Comparison of ENCODE assay signal across 9 cellular contexts in the genomic region with DNA sequence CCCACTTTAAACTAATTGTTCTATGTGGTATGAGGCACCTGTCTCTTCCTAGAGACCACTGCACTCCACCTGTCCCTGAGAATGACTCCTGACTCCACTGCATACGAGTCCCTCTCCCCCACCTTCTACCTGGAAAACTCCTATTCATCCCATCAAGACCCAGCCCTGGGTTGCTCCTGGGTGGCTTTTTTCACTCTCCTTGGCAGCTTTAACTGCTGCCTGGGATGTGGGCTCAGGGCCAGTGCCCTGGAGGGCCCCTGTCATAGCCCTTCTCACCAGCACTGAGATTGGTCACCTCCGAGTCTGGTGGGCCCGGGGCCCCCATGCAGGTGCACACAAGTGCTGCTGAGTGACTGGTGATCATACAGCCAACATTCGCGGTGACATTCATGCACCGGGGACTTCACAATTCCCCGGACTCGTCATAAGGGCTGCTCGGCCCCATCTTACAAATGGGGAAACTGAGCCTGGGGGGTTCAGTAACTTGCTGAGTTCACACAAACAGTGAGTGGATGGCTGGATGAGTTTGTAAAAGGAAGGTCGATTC. TPM values are rescaled to one million over a fixed set of nuclear protein-coding genes. Genes with fewer than 3 reads are reported as not detected.
DNase-seq lines count a peak whose midpoint lies in the region; ATAC-seq, FAIRE-seq and TF ChIP-seq lines count a peak whose summit lies in the region.
"Had no signal": no experiment of that assay in that cellular context is flagged by ENCODE, and none has a peak within 500 bp of the region (broad histone marks: within the 10 kb centered on the region; RNA-seq: fewer than 3 reads in every experiment).

No MANE protein-coding gene starts in this region.

- H3K18ac ChIP-seq in mesenchymal stem cell (ENCODE audit: low read depth in 1 of 2, low read length in 2 of 2) = peak overlapping the region; percentile 52 to 95

- H4K91ac ChIP-seq in mesenchymal stem cell (ENCODE audit: low read length) = no peak overlapping the region

- ATAC-seq in Right ventricle myocardium inferior = no peak
- no peak for ATAC-seq in HG03565 (IDR thresholded peaks at IDR 0.05; ENCODE audit: unreplicated experiment)
- ATAC-seq in GM19324 (IDR thresholded peaks at IDR 0.05; ENCODE audit: low FRiP score, unreplicated experiment) = no peak

- H3K4me2 ChIP-seq in astrocyte (ENCODE audit: low read length) (peak overlapping the region; percentile 80), mesenchymal stem cell (ENCODE audit: low read length, poor library complexity, severe bottlenecking) (no peak overlapping the region)

- H2AK5ac ChIP-seq in mesenchymal stem cell (ENCODE audit: low read length, severe bottlenecking) = no peak overlapping the region

- H3K9me3 ChIP-seq in left ventricle myocardium inferior (replicated peaks) (no peaks in the 10 kb centered on the region), astrocyte (ENCODE audit: insufficient read depth, low read depth, low read length) (no peaks in the 10 kb centered on the region), mesenchymal stem cell (ENCODE audit: control insufficient read depth, low read length) (peaks cover 8% of the 10 kb centered on the region)
- H3K9me3 ChIP-seq: upper lobe of left lung had no signal

- H2BK120ac ChIP-seq in mesenchymal stem cell (ENCODE audit: low read depth, low read length) = peak overlapping the region; percentile 11

- H3K27me3 ChIP-seq in left ventricle myocardium inferior (ENCODE audit: low read depth) = peaks cover 22% of the 10 kb centered on the region
- H3K27me3 ChIP-seq in astrocyte (ENCODE audit: insufficient read depth, low read length) = peaks cover 4% of the 10 kb centered on the region
- H3K27me3 ChIP-seq in mesenchymal stem cell (ENCODE audit: control insufficient read depth in 1 of 2, insufficient read depth in 1 of 2, low read length in 2 of 2) = peaks cover 20 to 44% of the 10 kb centered on the region in 2 experiments
- H3K27me3 ChIP-seq: upper lobe of left lung had no signal

- no peaks in the 10 kb centered on the region for H3K79me1 ChIP-seq in mesenchymal stem cell (replicated peaks; ENCODE audit: low read length, poor library complexity, severe bottlenecking)

- H3K36me3 Mint-ChIP-seq in astrocyte (ENCODE audit: low read depth, unreplicated experiment) = peaks cover 4% of the 10 kb centered on the region
- H3K36me3 Mint-ChIP-seq in type B pancreatic cell = peaks cover 3% of the 10 kb centered on the region

- H3K23ac ChIP-seq in mesenchymal stem cell (ENCODE audit: low read length in 2 of 2) = no peak overlapping the region

- peaks cover 37% of the 10 kb centered on the region for H3K27me3 Mint-ChIP-seq in astrocyte (ENCODE audit: low read depth, unreplicated experiment)
- H3K27me3 Mint-ChIP-seq in type B pancreatic cell = peaks cover 23% of the 10 kb centered on the region

- H3K4me1 ChIP-seq in left ventricle myocardium inferior (peaks cover 21% of the 10 kb centered on the region), astrocyte (ENCODE audit: insufficient read depth, low read length) (peaks cover 6% of the 10 kb centered on the region), mesenchymal stem cell (ENCODE audit: control insufficient read depth, insufficient read depth, low read depth, low read length) (peaks cover 12% of the 10 kb centered on the region)

- TF ChIP-seq CTCF in left ventricle myocardium inferior (IDR thresholded peaks at IDR 0.05; ENCODE audit: borderline replicate concordance) (no peak), astrocyte (IDR thresholded peaks at IDR 0.05; ENCODE audit: insufficient read depth, low read depth, low read length) (no peak), type B pancreatic cell (conservative IDR thresholded peaks at IDR 0.05) (no peak)

- H2AFZ ChIP-seq in astrocyte (ENCODE audit: low read depth, low read length) = no peak overlapping the region
- no peak overlapping the region for H2AFZ ChIP-seq in mesenchymal stem cell (ENCODE audit: low read depth, low read length)

- peak overlapping the region in 1 of 2 experiments; percentile 41 for H3K4ac ChIP-seq in mesenchymal stem cell (ENCODE audit: low read depth in 1 of 2, low read length in 2 of 2)

- H3K4me1 Mint-ChIP-seq in astrocyte (ENCODE audit: low read depth, unreplicated experiment) (no peaks in the 10 kb centered on the region), type B pancreatic cell (ENCODE audit: unreplicated experiment) (peaks cover 4% of the 10 kb centered on the region)

- H3K27ac ChIP-seq in left ventricle myocardium inferior (replicated peaks) = peak overlapping the region; percentile 73
- no peak overlapping the region for H3K27ac ChIP-seq in astrocyte (ENCODE audit: low read depth, low read length)
- H3K27ac ChIP-seq in mesenchymal stem cell (ENCODE audit: low read length, poor library complexity, severe bottlenecking) = no peak overlapping the region

- H3K36me3 ChIP-seq in left ventricle myocardium inferior (no peaks in the 10 kb centered on the region), astrocyte (ENCODE audit: insufficient read depth, low read length) (no peaks in the 10 kb centered on the region), mesenchymal stem cell (ENCODE audit: control insufficient read depth in 1 of 2, insufficient read depth in 2 of 2, low read depth in 1 of 2, low read length in 2 of 2) (no peaks in the 10 kb centered on the region)
- H3K36me3 ChIP-seq: upper lobe of left lung had no signal

- H4K20me1 ChIP-seq in astrocyte (ENCODE audit: insufficient read depth, low read length) = no peaks in the 10 kb centered on the region

- H3K4me3 Mint-ChIP-seq in astrocyte (ENCODE audit: unreplicated experiment) = peak overlapping the region; percentile 75
- peak overlapping the region; percentile 84 for H3K4me3 Mint-ChIP-seq in type B pancreatic cell

- no peaks in the 10 kb centered on the region for H3K79me2 ChIP-seq in astrocyte (ENCODE audit: insufficient read depth, low read length)

- FAIRE-seq in astrocyte (lab: Jason Lieb, UNC) = no peak

- H3K9me3 Mint-ChIP-seq in astrocyte (ENCODE audit: unreplicated experiment) (peaks cover 23% of the 10 kb centered on the region), type B pancreatic cell (peaks cover 5% of the 10 kb centered on the region)

- H2BK12ac ChIP-seq in mesenchymal stem cell (ENCODE audit: low read length in 2 of 2) = peak overlapping the region in 1 of 2 experiments; percentile 49

- intact Hi-C loops in left ventricle myocardium inferior (cut with micrococcal nuclease) (no loop called here), Right ventricle myocardium inferior (cut with DNase I) (no loop called here)

- H2BK15ac ChIP-seq in mesenchymal stem cell (ENCODE audit: low read depth, poor library complexity, severe bottlenecking) = peak overlapping the region; percentile 26

- WGBS in mesenchymal stem cell = 89% methylated on average over 10 of the region's 10 CpGs

- peak overlapping the region; percentile 47 for H4K8ac ChIP-seq in mesenchymal stem cell (ENCODE audit: low read length)

- no peak for DNase-seq in left ventricle myocardium inferior
- no peak for DNase-seq in Right ventricle myocardium inferior (ENCODE audit: missing footprints)
- no peak for DNase-seq in astrocyte (ENCODE audit: low read depth)
- no peak for DNase-seq in mesenchymal stem cell
- no peak for DNase-seq in type B pancreatic cell (ENCODE audit: extremely low spot score, unreplicated experiment)
- DNase-seq in retina = no peak

- no peak overlapping the region for H3K14ac ChIP-seq in mesenchymal stem cell (ENCODE audit: low read length in 2 of 2)

- no peak overlapping the region for H2BK5ac ChIP-seq in mesenchymal stem cell (ENCODE audit: low read depth, low read length, poor library complexity, severe bottlenecking)

- H3K4me3 ChIP-seq in left ventricle myocardium inferior = peak overlapping the region; percentile 67
- no peak overlapping the region for H3K4me3 ChIP-seq in astrocyte (ENCODE audit: insufficient read depth, low read depth, low read length)
- H3K4me3 ChIP-seq in mesenchymal stem cell (ENCODE audit: insufficient read depth in 1 of 2, low read depth in 1 of 2, low read length in 2 of 2) = peak overlapping the region in 1 of 2 experiments; percentile 79

- H3K27ac Mint-ChIP-seq in astrocyte (ENCODE audit: unreplicated experiment) (no peak overlapping the region), type B pancreatic cell (peak overlapping the region; percentile 92)

- H3K9ac ChIP-seq in astrocyte (ENCODE audit: low read length) (no peak overlapping the region), mesenchymal stem cell (ENCODE audit: low read length) (peak overlapping the region; percentile 16)

RNA-seq across cellular contexts. Expression of gene TOLLIP, which starts 25.9 kb away (rescaled TPM):
- total RNA-seq in left ventricle myocardium inferior = 51.9 TPM
- 46.8 TPM for total RNA-seq in Right ventricle myocardium inferior
- total RNA-seq in astrocyte = 44.8 and 46.4 TPM in 2 replicates
- polyA plus RNA-seq in mesenchymal stem cell (2013, experiment 1 of 2) = 28.5 TPM
- 29.7 TPM for polyA plus RNA-seq in mesenchymal stem cell (2013, experiment 2 of 2)
- 49.2 and 65.1 TPM in 2 replicates for total RNA-seq in type B pancreatic cell (ENCODE audit: low replicate concordance)

RNA-seq across cellular contexts. Expression of gene BRSK2, which starts 54.4 kb away (rescaled TPM):
- total RNA-seq in left ventricle myocardium inferior (0.52 TPM), Right ventricle myocardium inferior (1.4 TPM), astrocyte (3.9 and 7.1 TPM in 2 replicates), type B pancreatic cell (ENCODE audit: low replicate concordance) (8.6 and 13.8 TPM in 2 replicates)
- polyA plus RNA-seq in mesenchymal stem cell (2013, experiment 1 of 2) = 1.2 TPM
- 0.77 TPM for polyA plus RNA-seq in mesenchymal stem cell (2013, experiment 2 of 2)
